In the genomic region with DNA sequence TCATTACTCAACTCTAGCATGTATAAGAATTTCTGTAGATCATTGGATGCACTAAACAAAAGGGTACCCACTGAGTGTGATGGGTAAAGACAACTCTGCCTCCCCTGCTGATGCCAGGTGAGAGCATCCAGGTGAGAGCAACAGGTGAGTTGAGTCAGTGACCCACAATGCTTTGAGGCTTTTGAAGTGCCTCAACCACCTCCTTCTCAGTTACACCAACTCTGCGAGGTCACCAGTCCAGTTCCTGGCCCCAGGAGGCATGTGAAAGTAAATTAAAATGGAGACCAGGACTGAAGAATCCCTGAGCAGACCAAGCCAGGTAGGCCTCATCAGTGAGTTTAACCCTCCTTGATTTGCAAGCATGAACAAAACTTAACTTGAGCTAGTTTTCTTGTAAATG, we compare ENCODE assay signal across 8 cellular contexts.
"Had no signal": no experiment of that assay in that cellular context is flagged by ENCODE, and none has a peak within 500 bp of the region (broad histone marks: within the 10 kb centered on the region; RNA-seq: fewer than 3 reads in every experiment).

No MANE protein-coding gene starts in this region.

- H3K9me3 ChIP-seq: HAP-1 had no signal

- H3K4me3 ChIP-seq: GM23248, HAP-1, K562 had no signal

- DNase-seq: GM23248, GOT3, H7, IMR-90, KG1 had no signal

- H3K36me3 ChIP-seq: HAP-1 had no signal

- H3K27ac ChIP-seq: GM23248 had no signal

- ATAC-seq: HCT116, K562 had no signal

- H3K4me1 ChIP-seq: HAP-1 had no signal
